Comparison of ENCODE assay signal across 8 cellular contexts in the genomic region with DNA sequence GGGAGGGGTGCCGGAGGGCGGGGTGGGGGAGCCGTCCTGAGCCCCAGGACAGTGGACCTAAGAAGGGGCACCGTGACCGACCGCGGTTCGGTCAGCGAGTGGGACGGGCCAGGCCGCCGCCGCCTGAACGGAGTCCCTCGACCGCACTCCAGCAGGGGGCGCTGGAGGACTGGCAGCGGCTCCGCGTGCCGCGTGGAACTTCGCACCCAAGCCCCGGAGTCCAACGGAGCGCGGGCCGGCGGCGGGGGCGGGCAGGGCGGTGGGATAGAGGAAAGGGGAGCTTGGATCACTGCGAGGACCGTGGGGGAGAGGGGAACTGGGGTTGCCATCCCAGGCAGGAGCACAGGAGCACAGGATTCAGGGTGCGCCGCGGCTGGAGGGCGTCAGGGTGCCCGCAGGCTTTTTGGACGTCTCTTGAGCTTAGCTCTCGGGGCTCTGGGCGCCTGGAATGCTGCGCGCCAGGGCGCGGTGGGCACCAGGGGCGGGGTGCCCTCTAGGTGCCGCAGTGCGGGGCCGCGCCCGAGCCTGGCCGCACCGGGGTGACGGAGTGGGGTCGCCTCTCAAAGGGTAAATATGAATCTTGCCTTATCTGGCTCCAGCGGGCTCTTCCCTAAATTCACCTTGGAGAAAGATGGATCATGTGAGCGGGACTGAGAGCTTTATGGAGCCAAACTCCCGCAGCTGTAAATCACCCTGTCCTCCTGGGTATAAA. TPM values are rescaled to one million over a fixed set of nuclear protein-coding genes. Genes with fewer than 3 reads are reported as not detected.
DNase-seq lines count a peak whose midpoint lies in the region; ATAC-seq, FAIRE-seq and TF ChIP-seq lines count a peak whose summit lies in the region.

No MANE protein-coding gene starts in this region.

- H3K4me2 ChIP-seq in K562 (ENCODE audit: insufficient read depth, low read length): peak overlapping the region; percentile 76

- H3K36me3 ChIP-seq in K562 (ENCODE audit: control insufficient read depth, insufficient read depth, low read length) (no peaks in the 10 kb centered on the region), iPS-20b (ENCODE audit: insufficient read depth, low read depth, low read length) (no peaks in the 10 kb centered on the region)

- H3K4me3 ChIP-seq in K562 (peak overlapping the region; percentile 53), iPS-20b (ENCODE audit: low read length) (peak overlapping the region; percentile 55; the same call in 1 of the 2 replicates)

- no TSS peak for BruUV-seq in K562 (replicated peaks; lab: Mats Ljungman, UMichigan)

- FAIRE-seq in D721Med (lab: Jason Lieb, UNC): no peak
- FAIRE-seq in K562 (lab: Jason Lieb, UNC): peak; percentile 35

- intact Hi-C loops in K562 (cut with micrococcal nuclease): loop anchor here (1.0 to 10.0 kb wide), 2 partner anchors 35 to 81 kb away; no protein-coding TSS in a partner anchor

- DNase-seq in D721Med (ENCODE audit: insufficient read length, low spot score) (peak; percentile 92), UCSD-AML1 (lab: John Stamatoyannopoulos, UW; ENCODE audit: unreplicated experiment) (peak; percentile 72), K562 (ENCODE audit: extremely low read depth in 1 of 4, low spot score in 3 of 4) (peak; percentile 82 to 91 (median 89))
- DNase-seq in stimulated activated CD4-positive, alpha-beta T cell treated with anti-CD3 and anti-CD28 coated beads, Interleukin-15, amount 100 ng/mL, for 1 hour (ENCODE audit: low read depth in 1 of 2, low spot score in 1 of 2): peak; percentile 28 to 64
- DNase-seq in NK-92 treated with Interleukin-12 subunit alpha and Interleukin-12 subunit beta, amount 100 ng/mL, for 24 hours (lab: John Stamatoyannopoulos, UW): no peak

- H3K9me3 ChIP-seq in K562 (replicated peaks; ENCODE audit: control insufficient read depth, insufficient read depth, low read depth, low read length): no peaks in the 10 kb centered on the region
- H3K9me3 ChIP-seq in iPS-20b (ENCODE audit: insufficient read depth, low read depth, low read length): no peaks in the 10 kb centered on the region; the same call in 1 of the 2 replicates

- CTCF ChIA-PET in K562 (lab: Yijun Ruan, JAX; ENCODE audit: low intra/inter-chr PET ratio): interaction anchor here (0.6 to 5.8 kb wide), 2 partner anchors 36 to 261 kb away, joined by 3 to 86 read pairs; no protein-coding TSS in a partner anchor

- no peaks in the 10 kb centered on the region for H3K79me2 ChIP-seq in K562 (ENCODE audit: control insufficient read depth, insufficient read depth, low read length)

- H3K9me1 ChIP-seq in K562 (ENCODE audit: control insufficient read depth, insufficient read depth, low read length): no peaks in the 10 kb centered on the region

- TF ChIP-seq EP300 in Ishikawa (IDR thresholded peaks at IDR 0.05; ENCODE audit: borderline replicate concordance) (no peak), K562 (IDR thresholded peaks at IDR 0.05; ENCODE audit: low read length) (no peak)

- TF ChIP-seq POLR2A in K562 (conservative IDR thresholded peaks at IDR 0.05): no peak

- POLR2A ChIA-PET in K562 (lab: Yijun Ruan, JAX): interaction anchor here (0.7 to 1.5 kb wide), 4 partner anchors 8 to 55 kb away, joined by 3 to 5 read pairs (median 4); no protein-coding TSS in a partner anchor

- TF ChIP-seq RAD21 in Ishikawa (IDR thresholded peaks at IDR 0.05; ENCODE audit: low read depth) (peak; percentile 91), K562 (CRISPR knock-in tag; conservative IDR thresholded peaks at IDR 0.05 in 1 of 2, IDR thresholded peaks at IDR 0.05 in 1 of 2) (peak; percentile 76 to 84)

- no peaks in the 10 kb centered on the region for H4K20me1 ChIP-seq in K562 (replicated peaks; ENCODE audit: control insufficient read depth, insufficient read depth, low read length)

- H3K4me1 ChIP-seq in K562 (replicated peaks in 1 of 2; ENCODE audit: control insufficient read depth in 2 of 2, insufficient read depth in 2 of 2, low read length in 2 of 2) (peaks cover 18 to 55% of the 10 kb centered on the region in 2 experiments), iPS-20b (ENCODE audit: insufficient read depth, low read length) (peaks cover 3% of the 10 kb centered on the region; the same call in 1 of the 2 replicates)

- H3K27me3 ChIP-seq in K562 (ENCODE audit: control insufficient read depth in 2 of 2, insufficient read depth in 2 of 2, low read length in 2 of 2) (peaks cover 9 to 30% of the 10 kb centered on the region in 2 experiments; a peak in 4 of 5 replicates), iPS-20b (ENCODE audit: insufficient read depth, low read length) (peaks cover 88% of the 10 kb centered on the region)

- ATAC-seq in K562 (peak; percentile 87), GM21529 (IDR thresholded peaks at IDR 0.05; ENCODE audit: unreplicated experiment) (no peak)

- H3K9ac ChIP-seq in K562 (ENCODE audit: insufficient read depth in 1 of 2, low read depth in 2 of 2, low read length in 2 of 2) (peak overlapping the region; percentile 57 to 90; a peak in 3 of 4 replicates), iPS-20b (ENCODE audit: low read depth, low read length) (no peak overlapping the region)

- WGBS in K562 (ENCODE audit: insufficient coverage, low coverage, missing lambda C conversion rate): 11% methylated on average over 39 of the region's 59 CpGs

- in situ Hi-C loops in K562 (cut with MboI): loop anchor here (5.0 kb wide), 1 partner anchor 34 kb away; no protein-coding TSS in a partner anchor

- TF ChIP-seq CTCF in D721Med (IDR thresholded peaks at IDR 0.05; ENCODE audit: insufficient read depth, missing control alignments) (peak; percentile 82), K562 (IDR thresholded peaks at IDR 0.05 in 2 of 3, conservative IDR thresholded peaks at IDR 0.05 in 1 of 3; ENCODE audit: insufficient read depth in 2 of 3, low read depth in 1 of 3, low read length in 3 of 3) (peak; percentile 66 to 95 (median 82))

- peak overlapping the region; percentile 66; the same call in 2 of the 3 replicates for H3K27ac ChIP-seq in K562 (ENCODE audit: extremely low read depth, low read depth, low read length)
- no peak overlapping the region for H3K27ac ChIP-seq in iPS-20b (ENCODE audit: low read length)

- peak overlapping the region; percentile 100 for H2AFZ ChIP-seq in K562 (ENCODE audit: low read depth, low read length)

RNA-seq across cellular contexts. Expression of gene OTOP2, which starts 0.4 kb away (rescaled TPM):
- total RNA-seq in K562 (2011; cell fraction: chromatin; rRNA removed; ENCODE audit: low replicate concordance): 0.40 and 0.51 TPM in 2 replicates
- total RNA-seq in K562 (2011; cell fraction: nucleolus; rRNA removed): 0.17 and 0.26 TPM in 2 replicates
- total RNA-seq in K562 (2011; cell fraction: nucleoplasm; rRNA removed): 0.46 TPM in 1 of 2 replicates, not detected in the other
- total RNA-seq in K562 (2014; rRNA removed): not detected in 2 replicates
- 0.11 TPM in 1 of 2 replicates, not detected in the other for total RNA-seq in K562 (2014; rRNA removed; fragmentation: Illumina TruSeq; extraction: Trizol)
- 0.19 and 0.36 TPM in 2 replicates for total RNA-seq in K562 (2015; rRNA removed; fragmentation: Illumina TruSeq; extraction: Trizol)
- total RNA-seq in K562 (2021): 0.18 and 0.27 TPM in 2 replicates
- 0.28 and 0.31 TPM in 2 replicates for polyA plus RNA-seq in K562 (2011; rRNA removed)
- 0.28 and 0.42 TPM in 2 replicates for polyA plus RNA-seq in K562 (2011; cell fraction: cytosol; rRNA removed)
- 1.1 and 1.2 TPM in 2 replicates for polyA plus RNA-seq in K562 (2011; cell fraction: nucleus; rRNA removed)
- 0.35 and 0.68 TPM in 2 replicates for polyA plus RNA-seq in K562 (2012)
- polyA plus RNA-seq in K562 (2014; fragmentation: Illumina TruSeq; extraction: Trizol): 0.25 TPM in 1 of 2 replicates, not detected in the other
- polyA plus RNA-seq in K562 (2014; fragmentation: Nextera tagmentation; extraction: Ambion mirVana): under 1 TPM; 0.04 to 0.06 TPM
- polyA plus RNA-seq in K562 (2014; rRNA removed): 0.08 and 0.09 TPM in 2 replicates
- 0.09 TPM in 1 of 2 replicates, not detected in the other for polyA minus RNA-seq in K562 (2011; rRNA and poly(A)+ RNA removed)
- polyA minus RNA-seq in K562 (2011; cell fraction: cytosol; rRNA and poly(A)+ RNA removed): not detected in 2 replicates
- 0.27 and 0.33 TPM in 2 replicates for polyA minus RNA-seq in K562 (2011; cell fraction: nucleus; rRNA and poly(A)+ RNA removed)

RNA-seq across cellular contexts. Expression of gene USH1G, which starts 0.6 kb away (rescaled TPM):
- 2.8 and 9.8 TPM in 2 replicates for total RNA-seq in K562 (2011; cell fraction: chromatin; rRNA removed; ENCODE audit: low replicate concordance)
- 7.1 and 8.3 TPM in 2 replicates for total RNA-seq in K562 (2011; cell fraction: nucleolus; rRNA removed)
- 4.5 and 5.5 TPM in 2 replicates for total RNA-seq in K562 (2011; cell fraction: nucleoplasm; rRNA removed)
- total RNA-seq in K562 (2014; rRNA removed) (0.64 and 1.2 TPM in 2 replicates), K562 (2014; rRNA removed; fragmentation: Illumina TruSeq; extraction: Trizol) (0.16 and 0.22 TPM in 2 replicates), K562 (2015; rRNA removed; fragmentation: Illumina TruSeq; extraction: Trizol) (0.43 and 0.53 TPM in 2 replicates), K562 (2021) (1.00 and 1.4 TPM in 2 replicates)
- polyA plus RNA-seq in K562 (2011; rRNA removed) (0.57 and 0.77 TPM in 2 replicates), K562 (2014; fragmentation: Illumina TruSeq; extraction: Trizol) (0.42 and 0.71 TPM in 2 replicates), K562 (2014; fragmentation: Nextera tagmentation; extraction: Ambion mirVana) (not detected), K562 (2014; rRNA removed) (0.57 and 0.69 TPM in 2 replicates)
- polyA plus RNA-seq in K562 (2011; cell fraction: cytosol; rRNA removed): 0.65 and 1.9 TPM in 2 replicates
- polyA plus RNA-seq in K562 (2011; cell fraction: nucleus; rRNA removed): 1.2 and 2.7 TPM in 2 replicates
- 1.5 and 2.1 TPM in 2 replicates for polyA plus RNA-seq in K562 (2012)
- polyA minus RNA-seq in K562 (2011; rRNA and poly(A)+ RNA removed): 4.8 and 11.0 TPM in 2 replicates
- polyA minus RNA-seq in K562 (2011; cell fraction: cytosol; rRNA and poly(A)+ RNA removed): 0.82 and 1.6 TPM in 2 replicates
- 4.0 and 5.0 TPM in 2 replicates for polyA minus RNA-seq in K562 (2011; cell fraction: nucleus; rRNA and poly(A)+ RNA removed)

RNA-seq across cellular contexts. Expression of gene OTOP3, which starts 12.0 kb away (rescaled TPM):
- total RNA-seq in K562 (2011; cell fraction: chromatin; rRNA removed; ENCODE audit: low replicate concordance): not detected in 2 replicates
- total RNA-seq in K562 (2011; cell fraction: nucleolus; rRNA removed): not detected in 2 replicates
- total RNA-seq in K562 (2011; cell fraction: nucleoplasm; rRNA removed): not detected in 2 replicates
- total RNA-seq in K562 (2014; rRNA removed) (not detected in 2 replicates), K562 (2014; rRNA removed; fragmentation: Illumina TruSeq; extraction: Trizol) (not detected in 2 replicates), K562 (2015; rRNA removed; fragmentation: Illumina TruSeq; extraction: Trizol) (not detected in 2 replicates), K562 (2021) (not detected in 2 replicates)
- polyA plus RNA-seq in K562 (2011; rRNA removed) (not detected in 2 replicates), K562 (2014; fragmentation: Illumina TruSeq; extraction: Trizol) (not detected in 2 replicates), K562 (2014; fragmentation: Nextera tagmentation; extraction: Ambion mirVana) (not detected), K562 (2014; rRNA removed) (not detected in 2 replicates)
- polyA plus RNA-seq in K562 (2011; cell fraction: cytosol; rRNA removed): not detected in 2 replicates
- polyA plus RNA-seq in K562 (2011; cell fraction: nucleus; rRNA removed): not detected in 2 replicates
- not detected in 2 replicates for polyA plus RNA-seq in K562 (2012)
- not detected in 2 replicates for polyA minus RNA-seq in K562 (2011; rRNA and poly(A)+ RNA removed)
- not detected in 2 replicates for polyA minus RNA-seq in K562 (2011; cell fraction: cytosol; rRNA and poly(A)+ RNA removed)
- not detected in 2 replicates for polyA minus RNA-seq in K562 (2011; cell fraction: nucleus; rRNA and poly(A)+ RNA removed)

RNA-seq across cellular contexts. Expression of gene FADS6, which starts 30.3 kb away (rescaled TPM):
- not detected in 2 replicates for total RNA-seq in K562 (2011; cell fraction: chromatin; rRNA removed; ENCODE audit: low replicate concordance)
- total RNA-seq in K562 (2011; cell fraction: nucleolus; rRNA removed): 0.26 TPM in 1 of 2 replicates, not detected in the other
- total RNA-seq in K562 (2011; cell fraction: nucleoplasm; rRNA removed): 0.29 TPM in 1 of 2 replicates, not detected in the other
- total RNA-seq in K562 (2014; rRNA removed): not detected in 2 replicates
- not detected in 2 replicates for total RNA-seq in K562 (2014; rRNA removed; fragmentation: Illumina TruSeq; extraction: Trizol)
- total RNA-seq in K562 (2015; rRNA removed; fragmentation: Illumina TruSeq; extraction: Trizol): 0.22 TPM in 1 of 2 replicates, not detected in the other
- total RNA-seq in K562 (2021): not detected in 2 replicates
- polyA plus RNA-seq in K562 (2011; rRNA removed): 0.12 and 0.18 TPM in 2 replicates
- 0.13 and 0.36 TPM in 2 replicates for polyA plus RNA-seq in K562 (2011; cell fraction: cytosol; rRNA removed)
- polyA plus RNA-seq in K562 (2011; cell fraction: nucleus; rRNA removed): 0.07 and 0.44 TPM in 2 replicates
- polyA plus RNA-seq in K562 (2012): 0.08 and 0.22 TPM in 2 replicates
- not detected in 2 replicates for polyA plus RNA-seq in K562 (2014; fragmentation: Illumina TruSeq; extraction: Trizol)
- polyA plus RNA-seq in K562 (2014; fragmentation: Nextera tagmentation; extraction: Ambion mirVana): not detected
- polyA plus RNA-seq in K562 (2014; rRNA removed): not detected in 2 replicates
- not detected in 2 replicates for polyA minus RNA-seq in K562 (2011; rRNA and poly(A)+ RNA removed)
- 0.38 TPM in 1 of 2 replicates, not detected in the other for polyA minus RNA-seq in K562 (2011; cell fraction: cytosol; rRNA and poly(A)+ RNA removed)
- not detected in 2 replicates for polyA minus RNA-seq in K562 (2011; cell fraction: nucleus; rRNA and poly(A)+ RNA removed)

RNA-seq across cellular contexts. Expression of gene HID1, which starts 48.9 kb away (rescaled TPM):
- 1.1 and 7.8 TPM in 2 replicates for total RNA-seq in K562 (2011; cell fraction: chromatin; rRNA removed; ENCODE audit: low replicate concordance)
- 2.2 and 4.0 TPM in 2 replicates for total RNA-seq in K562 (2011; cell fraction: nucleolus; rRNA removed)
- total RNA-seq in K562 (2011; cell fraction: nucleoplasm; rRNA removed): 2.1 and 2.5 TPM in 2 replicates
- total RNA-seq in K562 (2014; rRNA removed) (0.04 and 0.14 TPM in 2 replicates), K562 (2014; rRNA removed; fragmentation: Illumina TruSeq; extraction: Trizol) (0.19 TPM in 1 of 2 replicates, not detected in the other), K562 (2015; rRNA removed; fragmentation: Illumina TruSeq; extraction: Trizol) (0.15 and 0.54 TPM in 2 replicates), K562 (2021) (0.91 and 1.2 TPM in 2 replicates)
- polyA plus RNA-seq in K562 (2011; rRNA removed) (0.53 and 1.4 TPM in 2 replicates), K562 (2014; fragmentation: Illumina TruSeq; extraction: Trizol) (0.53 and 0.71 TPM in 2 replicates), K562 (2014; fragmentation: Nextera tagmentation; extraction: Ambion mirVana) (under 1 TPM in 1 of 2 experiments, not detected in 1; 0.15 TPM), K562 (2014; rRNA removed) (1.1 and 2.1 TPM in 2 replicates)
- 0.32 and 1.4 TPM in 2 replicates for polyA plus RNA-seq in K562 (2011; cell fraction: cytosol; rRNA removed)
- polyA plus RNA-seq in K562 (2011; cell fraction: nucleus; rRNA removed): 7.9 and 8.7 TPM in 2 replicates
- 1.3 and 3.5 TPM in 2 replicates for polyA plus RNA-seq in K562 (2012)
- polyA minus RNA-seq in K562 (2011; rRNA and poly(A)+ RNA removed): 0.75 and 1.2 TPM in 2 replicates
- polyA minus RNA-seq in K562 (2011; cell fraction: cytosol; rRNA and poly(A)+ RNA removed): 1.4 TPM in 1 of 2 replicates, not detected in the other
- 1.6 and 1.7 TPM in 2 replicates for polyA minus RNA-seq in K562 (2011; cell fraction: nucleus; rRNA and poly(A)+ RNA removed)
